Comparison of ENCODE assay signal across 25 cellular contexts in genomic region chr1:30720271-30721223, GRCh38. TPM values are rescaled to one million over a fixed set of nuclear protein-coding genes. Genes with fewer than 3 reads are reported as not detected.
DNase-seq lines count a peak whose midpoint lies in the region; ATAC-seq, FAIRE-seq and TF ChIP-seq lines count a peak whose summit lies in the region.
"Had no signal": no experiment of that assay in that cellular context is flagged by ENCODE, and none has a peak within 500 bp of the region (broad histone marks: within the 10 kb centered on the region; RNA-seq: fewer than 3 reads in every experiment).

No MANE protein-coding gene starts in this region.

- 66% methylated on average over 16 of the region's 16 CpGs for WGBS in K562 (ENCODE audit: insufficient coverage, low coverage, missing lambda C conversion rate)
- 85 to 86% methylated on average over 16 of the region's 16 CpGs for WGBS in sigmoid colon, 2 donors

- TF ChIP-seq POLR2A in K562 (conservative IDR thresholded peaks at IDR 0.05) (no peak), sigmoid colon (IDR thresholded peaks at IDR 0.05) (no peak)

- H3K9me3 ChIP-seq in HEK293 (ENCODE audit: control insufficient read depth, insufficient read depth, low read depth, low read length) (no peaks in the 10 kb centered on the region), K562 (replicated peaks; ENCODE audit: control insufficient read depth, insufficient read depth, low read depth, low read length) (peaks cover 4% of the 10 kb centered on the region), osteoblast (ENCODE audit: low read depth, low read length) (peaks cover 2% of the 10 kb centered on the region), sigmoid colon (peaks cover 0 to 1% (median 0%) of the 10 kb centered on the region in 4 donors)
- H3K9me3 ChIP-seq: ovary had no signal

- POLR2A ChIA-PET in HEK293 (lab: Yijun Ruan, JAX) (interaction anchor here (0.6 to 2.1 kb wide), 3 partner anchors 58 to 66 kb away, joined by 6 to 24 read pairs (median 7); no protein-coding TSS in a partner anchor), K562 (lab: Yijun Ruan, JAX) (interaction anchor here (0.6 to 5.2 kb wide), 16 partner anchors 7 to 251 kb away, joined by 3 to 117 read pairs (median 5); partner anchors contain the start of gene LAPTM5)

- peaks cover 7% of the 10 kb centered on the region for H3K9me3 Mint-ChIP-seq in mesothelial cell of epicardium
- H3K9me3 Mint-ChIP-seq: effector memory CD8-positive, alpha-beta T cell had no signal

- no peaks in the 10 kb centered on the region for H3K36me3 ChIP-seq in HEK293 (ENCODE audit: control insufficient read depth in 2 of 2, insufficient read depth in 1 of 2, low read length in 2 of 2)
- H3K36me3 ChIP-seq in K562 (ENCODE audit: control insufficient read depth, insufficient read depth, low read length), result peaks cover 46% of the 10 kb centered on the region
- H3K36me3 ChIP-seq in osteoblast (ENCODE audit: insufficient read depth, low read length), result no peaks in the 10 kb centered on the region
- peaks cover 0 to 1% (median 0%) of the 10 kb centered on the region in 4 donors for H3K36me3 ChIP-seq in sigmoid colon
- H3K36me3 ChIP-seq: ascending aorta, ovary had no signal

- H2AFZ ChIP-seq in K562 (ENCODE audit: low read depth, low read length) (no peak overlapping the region), osteoblast (ENCODE audit: low read length) (no peak overlapping the region)
- H2AFZ ChIP-seq: GM23248 had no signal

- no peak for ATAC-seq in K562
- ATAC-seq: activated CD8-positive, alpha-beta memory T cell treated with anti-CD3 and anti-CD28 coated beads, Interleukin-2, amount 10 ng/mL, durations not matched to agents 7 days and 5 days; effector memory CD8-positive, alpha-beta T cell; left lung; right cardiac atrium had no signal

- H3K79me2 ChIP-seq in K562 (ENCODE audit: control insufficient read depth, insufficient read depth, low read length) (peaks cover 47% of the 10 kb centered on the region), osteoblast (ENCODE audit: insufficient read depth, low read length) (no peaks in the 10 kb centered on the region)

- H3K4me3 Mint-ChIP-seq in mesothelial cell of epicardium, result no peak overlapping the region

- peak overlapping the region; percentile 95 to 98 for H3K9ac ChIP-seq in K562 (ENCODE audit: insufficient read depth in 1 of 2, low read depth in 2 of 2, low read length in 2 of 2)
- H3K9ac ChIP-seq: KMS-11 had no signal

- H3K27ac ChIP-seq in HEK293 (ENCODE audit: extremely low read depth, low read depth, low read length) (no peak overlapping the region), K562 (ENCODE audit: extremely low read depth, low read depth, low read length) (peak overlapping the region; percentile 95; the same call in 2 of the 3 replicates), osteoblast (ENCODE audit: low read depth, low read length) (no peak overlapping the region), sigmoid colon (no peak overlapping the region)
- H3K27ac ChIP-seq: 22Rv1, ascending aorta, GM23248, KMS-11, left lung had no signal

- H3K4me2 ChIP-seq in K562 (ENCODE audit: insufficient read depth, low read length) (peak overlapping the region; percentile 98), osteoblast (ENCODE audit: insufficient read depth, low read length) (no peak overlapping the region)

- FAIRE-seq in K562 (lab: Jason Lieb, UNC), result no peak

- no peaks in the 10 kb centered on the region for H3K4me1 ChIP-seq in HEK293 (ENCODE audit: control insufficient read depth, insufficient read depth, low read length)
- H3K4me1 ChIP-seq in K562 (replicated peaks in 1 of 2; ENCODE audit: control insufficient read depth in 2 of 2, insufficient read depth in 2 of 2, low read length in 2 of 2), result peaks cover 37 to 67% of the 10 kb centered on the region in 2 experiments
- H3K4me1 ChIP-seq in osteoblast (ENCODE audit: insufficient read depth, low read length), result peaks cover 9% of the 10 kb centered on the region
- peaks cover 0 to 14% (median 9%) of the 10 kb centered on the region in 4 donors for H3K4me1 ChIP-seq in sigmoid colon

- intact Hi-C loops in K562 (cut with micrococcal nuclease), result no loop called here
- intact Hi-C loops in sigmoid colon (cut with DNase I), result no loop called here

- H3K4me3 ChIP-seq in HEK293 (ENCODE audit: low read depth, low read length), result no peak overlapping the region
- H3K4me3 ChIP-seq in K562, result peak overlapping the region; percentile 61
- H3K4me3 ChIP-seq in osteoblast (ENCODE audit: insufficient read depth, low read length), result no peak overlapping the region
- no peak overlapping the region for H3K4me3 ChIP-seq in sigmoid colon
- H3K4me3 ChIP-seq: left lung, ovary, tibial nerve had no signal

- H3K27me3 ChIP-seq in K562 (ENCODE audit: control insufficient read depth in 2 of 2, insufficient read depth in 2 of 2, low read length in 2 of 2), result no peaks in the 10 kb centered on the region
- no peaks in the 10 kb centered on the region for H3K27me3 ChIP-seq in osteoblast (ENCODE audit: insufficient read depth, low read length)
- H3K27me3 ChIP-seq in sigmoid colon, result no peaks in the 10 kb centered on the region
- H3K27me3 ChIP-seq: ascending aorta, left lung, ovary, tibial nerve had no signal

- in situ Hi-C loops in K562 (cut with MboI), result no loop called here

- TF ChIP-seq EP300 in K562 (IDR thresholded peaks at IDR 0.05; ENCODE audit: low read length) (no peak), sigmoid colon (IDR thresholded peaks at IDR 0.05) (no peak)

- peaks cover 2% of the 10 kb centered on the region for H3K4me1 Mint-ChIP-seq in mesothelial cell of epicardium

- H4K20me1 ChIP-seq in K562 (replicated peaks; ENCODE audit: control insufficient read depth, insufficient read depth, low read length) (no peaks in the 10 kb centered on the region), osteoblast (ENCODE audit: insufficient read depth, low read length) (peaks cover 13% of the 10 kb centered on the region)

- H3K27me3 Mint-ChIP-seq in mesothelial cell of epicardium (ENCODE audit: low read depth), result no peaks in the 10 kb centered on the region
- H3K27me3 Mint-ChIP-seq: activated CD8-positive, alpha-beta memory T cell treated with anti-CD3 and anti-CD28 coated beads, Interleukin-2, amount 10 ng/mL, durations not matched to agents 7 days and 5 days; effector memory CD8-positive, alpha-beta T cell had no signal

- no peak for TF ChIP-seq RAD21 in K562 (CRISPR knock-in tag; conservative IDR thresholded peaks at IDR 0.05 in 1 of 2, IDR thresholded peaks at IDR 0.05 in 1 of 2)

- peaks cover 3% of the 10 kb centered on the region for H3K36me3 Mint-ChIP-seq in mesothelial cell of epicardium
- H3K36me3 Mint-ChIP-seq: activated CD8-positive, alpha-beta memory T cell treated with anti-CD3 and anti-CD28 coated beads, Interleukin-2, amount 10 ng/mL, durations not matched to agents 7 days and 5 days had no signal

- CTCF ChIA-PET in HEK293 (lab: Yijun Ruan, JAX) (interaction anchor here (0.6 to 13.2 kb wide), 21 partner anchors 7 to 464 kb away, joined by 3 to 374 read pairs (median 4); no protein-coding TSS in a partner anchor), K562 (lab: Yijun Ruan, JAX; ENCODE audit: low intra/inter-chr PET ratio) (interaction anchor here (0.9 to 9.0 kb wide), 4 partner anchors 59 to 703 kb away, joined by 3 to 187 read pairs (median 17); no protein-coding TSS in a partner anchor)

- no peak overlapping the region for H3K27ac Mint-ChIP-seq in mesothelial cell of epicardium

- TF ChIP-seq CTCF in HEK293 (tag by site-specific recombination; IDR thresholded peaks at IDR 0.05) (no peak), K562 (IDR thresholded peaks at IDR 0.05 in 2 of 3, conservative IDR thresholded peaks at IDR 0.05 in 1 of 3; ENCODE audit: insufficient read depth in 2 of 3, low read depth in 1 of 3, low read length in 3 of 3) (0 out of 6 replicates have a peak, but pooled peaks of 1 of the 3 experiments have one; percentile 13), osteoblast (IDR thresholded peaks at IDR 0.05; ENCODE audit: extremely low read depth, low read depth, low read length) (no peak), mesothelial cell of epicardium (IDR thresholded peaks at IDR 0.05; ENCODE audit: unreplicated experiment) (no peak), sigmoid colon (IDR thresholded peaks at IDR 0.05) (no peak)

- DNase-seq in NCI-H2171 treated with DMSO at 0.1 percent for 48 hours (lab: John Stamatoyannopoulos, UW), result peak; percentile 16
- no peak for DNase-seq in NCI-H2171 (lab: John Stamatoyannopoulos, UW)
- no peak for DNase-seq in K562 (ENCODE audit: extremely low read depth in 1 of 4, low spot score in 3 of 4)
- DNase-seq in osteoblast (ENCODE audit: insufficient read length, low spot score, missing footprints), result peak; percentile 58
- no peak for DNase-seq in mesothelial cell of epicardium (ENCODE audit: low spot score in 2 of 2, unreplicated experiment in 2 of 2)
- DNase-seq in NCI-H1092 (lab: John Stamatoyannopoulos, UW), result no peak
- DNase-seq in sigmoid colon, result no peak
- DNase-seq: activated CD4-positive, CD25-positive, alpha-beta regulatory T cell; activated CD8-positive, alpha-beta memory T cell treated with anti-CD3 and anti-CD28 coated beads, Interleukin-2, amount 10 ng/mL, durations not matched to agents 7 days and 5 days; AML-193; cerebellar nuclear complex; effector memory CD8-positive, alpha-beta T cell; glutamatergic neuron; GM23248; NCI-H1105; OCI-M1 had no signal

- BruUV-seq in K562 (replicated peaks; lab: Mats Ljungman, UMichigan), result no TSS peak

- H3K9me1 ChIP-seq in K562 (ENCODE audit: control insufficient read depth, insufficient read depth, low read length), result no peaks in the 10 kb centered on the region

RNA-seq across cellular contexts. Expression of gene MATN1, which starts 2.8 kb away (rescaled TPM):
- total RNA-seq in K562 (2011; cell fraction: chromatin; rRNA removed; ENCODE audit: low replicate concordance), result 2.0 and 5.9 TPM in 2 replicates
- total RNA-seq in K562 (2011; cell fraction: nucleolus; rRNA removed), result 4.5 and 5.4 TPM in 2 replicates
- 2.7 and 4.0 TPM in 2 replicates for total RNA-seq in K562 (2011; cell fraction: nucleoplasm; rRNA removed)
- total RNA-seq in K562 (2014; rRNA removed), result 1.8 and 1.9 TPM in 2 replicates
- 0.45 and 0.51 TPM in 2 replicates for total RNA-seq in K562 (2014; rRNA removed; fragmentation: Illumina TruSeq; extraction: Trizol)
- 0.79 and 1.2 TPM in 2 replicates for total RNA-seq in K562 (2015; rRNA removed; fragmentation: Illumina TruSeq; extraction: Trizol)
- 1.8 and 2.3 TPM in 2 replicates for total RNA-seq in K562 (2021)
- polyA plus RNA-seq in K562 (2011; rRNA removed), result 0.89 and 1.5 TPM in 2 replicates
- polyA plus RNA-seq in K562 (2011; cell fraction: cytosol; rRNA removed), result 0.78 and 2.4 TPM in 2 replicates
- 3.5 and 9.8 TPM in 2 replicates for polyA plus RNA-seq in K562 (2011; cell fraction: nucleus; rRNA removed)
- 1.9 and 2.4 TPM in 2 replicates for polyA plus RNA-seq in K562 (2012)
- 1.1 and 1.6 TPM in 2 replicates for polyA plus RNA-seq in K562 (2014; fragmentation: Illumina TruSeq; extraction: Trizol)
- under 1 TPM; 0.10 to 0.18 TPM for polyA plus RNA-seq in K562 (2014; fragmentation: Nextera tagmentation; extraction: Ambion mirVana)
- polyA plus RNA-seq in K562 (2014; rRNA removed), result 1.6 and 3.6 TPM in 2 replicates
- polyA minus RNA-seq in K562 (2011; rRNA and poly(A)+ RNA removed), result 0.48 and 0.88 TPM in 2 replicates
- 1.4 and 1.6 TPM in 2 replicates for polyA minus RNA-seq in K562 (2011; cell fraction: cytosol; rRNA and poly(A)+ RNA removed)
- polyA minus RNA-seq in K562 (2011; cell fraction: nucleus; rRNA and poly(A)+ RNA removed), result 1.4 and 3.4 TPM in 2 replicates
- under 0.01 TPM in 1 of 2 replicates, not detected in the other for total RNA-seq in osteoblast
- 4.0 to 5.6 TPM (median 4.9 TPM) in 3 replicates for total RNA-seq in mesothelial cell of epicardium
- total RNA-seq in sigmoid colon, result under 1 TPM in 2 of 4 donors, not detected in 2; 0.36 to 0.54 TPM
- under 1 TPM in 1 of 3 donors, not detected in 2; 0.09 TPM for polyA plus RNA-seq in sigmoid colon
- total RNA-seq: right cardiac atrium; T-helper 2 cell treated with Interferon-gamma antibody and Interleukin-4, amounts not matched to agents 100 ng/mL and 5 ng/mL, for 36 hours; tibial nerve had no signal
- polyA plus RNA-seq: GM23248 had no signal

RNA-seq across cellular contexts. Expression of gene LAPTM5, which starts 37.0 kb away (rescaled TPM):
- 11.2 and 16.2 TPM in 2 replicates for total RNA-seq in K562 (2011; cell fraction: chromatin; rRNA removed; ENCODE audit: low replicate concordance)
- 19.8 and 22.9 TPM in 2 replicates for total RNA-seq in K562 (2011; cell fraction: nucleolus; rRNA removed)
- total RNA-seq in K562 (2011; cell fraction: nucleoplasm; rRNA removed), result 20.3 and 27.1 TPM in 2 replicates
- total RNA-seq in K562 (2014; rRNA removed), result 10.7 and 12.3 TPM in 2 replicates
- 11.7 and 13.2 TPM in 2 replicates for total RNA-seq in K562 (2014; rRNA removed; fragmentation: Illumina TruSeq; extraction: Trizol)
- 44.3 and 44.7 TPM in 2 replicates for total RNA-seq in K562 (2015; rRNA removed; fragmentation: Illumina TruSeq; extraction: Trizol)
- 30.3 and 33.8 TPM in 2 replicates for total RNA-seq in K562 (2021)
- polyA plus RNA-seq in K562 (2011; rRNA removed), result 42.5 and 418 TPM in 2 replicates
- polyA plus RNA-seq in K562 (2011; cell fraction: cytosol; rRNA removed), result 103 and 599 TPM in 2 replicates
- 41.2 and 275 TPM in 2 replicates for polyA plus RNA-seq in K562 (2011; cell fraction: nucleus; rRNA removed)
- polyA plus RNA-seq in K562 (2012), result 63.5 and 133 TPM in 2 replicates
- 44.5 and 47.3 TPM in 2 replicates for polyA plus RNA-seq in K562 (2014; fragmentation: Illumina TruSeq; extraction: Trizol)
- 1 to 10 TPM; 2.4 to 4.8 TPM for polyA plus RNA-seq in K562 (2014; fragmentation: Nextera tagmentation; extraction: Ambion mirVana)
- 20.3 and 22.2 TPM in 2 replicates for polyA plus RNA-seq in K562 (2014; rRNA removed)
- 72.1 and 524 TPM in 2 replicates for polyA minus RNA-seq in K562 (2011; rRNA and poly(A)+ RNA removed)
- polyA minus RNA-seq in K562 (2011; cell fraction: cytosol; rRNA and poly(A)+ RNA removed), result 41.0 and 310 TPM in 2 replicates
- 7.7 and 80.9 TPM in 2 replicates for polyA minus RNA-seq in K562 (2011; cell fraction: nucleus; rRNA and poly(A)+ RNA removed)
- total RNA-seq in osteoblast, result 0.72 and 1.8 TPM in 2 replicates
- 0.11 TPM in 1 of 3 replicates, not detected in the others for total RNA-seq in mesothelial cell of epicardium
- total RNA-seq in sigmoid colon, result 10 to 100 TPM; 30.2 to 49.6 (median 42.8) TPM
- 100 to 1,000 TPM in 2 of 3 donors, 10 to 100 TPM in 1; 35.4 to 219 (median 132) TPM for polyA plus RNA-seq in sigmoid colon
- total RNA-seq: GM23248 had no signal

Comparison
In these comparisons a context has a peak if more than half of its experiments do, and no peak if none do; other contexts are left out.
1. DNase-seq: peak in NCI-H2171 treated with DMSO at 0.1 percent for 48 hours (single experiment) and osteoblast (single experiment); none in NCI-H2171 (single experiment), K562 (0 of 4), mesothelial cell of epicardium (0 of 2), NCI-H1092 (single experiment) and sigmoid colon (single experiment).